Comparison of ENCODE assay signal across 15 cellular contexts in genomic region chr13:72469932-72470331, GRCh38.
DNase-seq lines count a peak whose midpoint lies in the region; ATAC-seq and TF ChIP-seq lines count a peak whose summit lies in the region.
"Had no signal": no experiment of that assay in that cellular context is flagged by ENCODE, and none has a peak within 500 bp of the region (broad histone marks: within the 10 kb centered on the region; RNA-seq: fewer than 3 reads in every experiment).

No MANE protein-coding gene starts in this region.

- no peaks in the 10 kb centered on the region for H3K36me3 ChIP-seq in GM23338 (ENCODE audit: insufficient read depth)
- H3K36me3 ChIP-seq: BLaER1 treated with 17β-estradiol and CSF1 and Interleukin-3, amounts not matched to agents 10 nM and 100 nM; HAP-1 had no signal

- ATAC-seq in GM23338 (no peak), sciatic nerve (peak; percentile 62), T-helper 17 cell (no peak)
- ATAC-seq: CD8-positive, alpha-beta T cell had no signal

- no peaks in the 10 kb centered on the region for H3K9me3 ChIP-seq in T-helper 17 cell (ENCODE audit: control insufficient read depth, low read length, poor library complexity, severe bottlenecking)
- H3K9me3 ChIP-seq: BLaER1 treated with 17β-estradiol and CSF1 and Interleukin-3, amounts not matched to agents 10 nM and 100 nM; HAP-1 had no signal

- no peaks in the 10 kb centered on the region for H3K79me2 ChIP-seq in GM23338 (replicated peaks; ENCODE audit: insufficient read depth)

- DNase-seq in GM23338 (ENCODE audit: low spot score) = peak; percentile 3
- peak; percentile 47 for DNase-seq in astrocyte of the hippocampus (ENCODE audit: low read depth, low spot score)
- peak; percentile 35 for DNase-seq in choroid plexus epithelial cell (ENCODE audit: low read depth)
- no peak for DNase-seq in sciatic nerve (ENCODE audit: low spot score)
- DNase-seq in T-helper 17 cell = no peak
- no peak for DNase-seq in islet precursor cell
- DNase-seq in activated CD4-positive, alpha-beta T cell treated with anti-CD3 and anti-CD28 coated beads, Interleukin-2, amount 50 U/mL, for 48 hours = no peak
- DNase-seq: Calu3; CD8-positive, alpha-beta T cell; DND-41; EL had no signal

- H3K4me3 Mint-ChIP-seq in GM23338 (no peak overlapping the region), T-helper 17 cell (no peak overlapping the region)
- H3K4me3 Mint-ChIP-seq: B cell; CD8-positive, alpha-beta T cell had no signal

- intact Hi-C loops in sciatic nerve (cut with DNase I) = no loop called here

- H3K27ac ChIP-seq in GM23338 (ENCODE audit: low read depth) = no peak overlapping the region
- H3K27ac ChIP-seq: BLaER1 treated with 17β-estradiol and CSF1 and Interleukin-3, amounts not matched to agents 10 nM and 100 nM; HL-60 had no signal

- H3K4me2 ChIP-seq in GM23338 = no peak overlapping the region
- H3K4me2 ChIP-seq: BLaER1 treated with 17β-estradiol and CSF1 and Interleukin-3, amounts not matched to agents 10 nM and 100 nM had no signal

- H4K20me1 ChIP-seq in GM23338 (replicated peaks; ENCODE audit: insufficient read depth) = no peaks in the 10 kb centered on the region
- H4K20me1 ChIP-seq: BLaER1 treated with 17β-estradiol and CSF1 and Interleukin-3, amounts not matched to agents 10 nM and 100 nM had no signal

- no peak overlapping the region for H2AFZ ChIP-seq in GM23338

- no peak overlapping the region for H3K27ac Mint-ChIP-seq in GM23338
- H3K27ac Mint-ChIP-seq in T-helper 17 cell = no peak overlapping the region
- H3K27ac Mint-ChIP-seq: B cell; CD8-positive, alpha-beta T cell had no signal

- no peak overlapping the region for H3K4me3 ChIP-seq in GM23338
- no peak overlapping the region for H3K4me3 ChIP-seq in choroid plexus epithelial cell (ENCODE audit: low read depth, low read length)
- H3K4me3 ChIP-seq: BLaER1 treated with 17β-estradiol and CSF1 and Interleukin-3, amounts not matched to agents 10 nM and 100 nM; HAP-1 had no signal

- H3K27me3 ChIP-seq in GM23338 (ENCODE audit: insufficient read depth) = no peaks in the 10 kb centered on the region
- H3K27me3 ChIP-seq: BLaER1 treated with 17β-estradiol and CSF1 and Interleukin-3, amounts not matched to agents 10 nM and 100 nM had no signal

- TF ChIP-seq CTCF in GM23338 (conservative IDR thresholded peaks at IDR 0.05; ENCODE audit: low read depth in 2 of 2) (no peak), choroid plexus epithelial cell (conservative IDR thresholded peaks at IDR 0.05; ENCODE audit: low read depth, low read length) (no peak)

- peaks cover 7% of the 10 kb centered on the region; the same call in 1 of the 2 replicates for H3K9me2 ChIP-seq in GM23338 (ENCODE audit: insufficient read depth)

- no peaks in the 10 kb centered on the region; the same call in 1 of the 2 replicates for H3K4me1 ChIP-seq in GM23338 (ENCODE audit: insufficient read depth)
- H3K4me1 ChIP-seq: BLaER1 treated with 17β-estradiol and CSF1 and Interleukin-3, amounts not matched to agents 10 nM and 100 nM had no signal

- H3K9me3 Mint-ChIP-seq in GM23338 = no peaks in the 10 kb centered on the region
- H3K9me3 Mint-ChIP-seq: CD8-positive, alpha-beta T cell had no signal

- no peaks in the 10 kb centered on the region for H3K36me3 Mint-ChIP-seq in GM23338 (ENCODE audit: low read depth)
- H3K36me3 Mint-ChIP-seq in T-helper 17 cell (ENCODE audit: low read depth) = no peaks in the 10 kb centered on the region
- H3K36me3 Mint-ChIP-seq: CD8-positive, alpha-beta T cell had no signal

- H3K4me1 Mint-ChIP-seq in GM23338 = no peaks in the 10 kb centered on the region; the same call in 2 of the 3 replicates
- no peaks in the 10 kb centered on the region for H3K4me1 Mint-ChIP-seq in T-helper 17 cell
- H3K4me1 Mint-ChIP-seq: B cell had no signal

- H3K27me3 Mint-ChIP-seq in GM23338 (ENCODE audit: insufficient read depth, low read depth, poor library complexity) (no peaks in the 10 kb centered on the region), T-helper 17 cell (no peaks in the 10 kb centered on the region)
- H3K27me3 Mint-ChIP-seq: B cell had no signal

- no peaks in the 10 kb centered on the region for H3F3A ChIP-seq in GM23338 (replicated peaks; ENCODE audit: low read depth)

TF ChIP-seq in GM23338, 12 proteins besides CTCF, POLR2A, EP300 and RAD21:
- TF ChIP-seq ETS1 (IDR thresholded peaks at IDR 0.05) (no peak), POLR2AphosphoS5 (IDR thresholded peaks at IDR 0.05; ENCODE audit: low read depth) (no peak), ZNF114 (CRISPR knock-in tag; IDR thresholded peaks at IDR 0.05) (no peak), ZNF462 (CRISPR knock-in tag; IDR thresholded peaks at IDR 0.05) (no peak), EZH2phosphoT487 (IDR thresholded peaks at IDR 0.05; ENCODE audit: unreplicated experiment) (no peak), ZNF331 (CRISPR knock-in tag; IDR thresholded peaks at IDR 0.05; ENCODE audit: low read depth) (no peak)

Comparison
In these comparisons a context has a peak if more than half of its experiments do, and no peak if none do; other contexts are left out.
1. DNase-seq: peak in GM23338 (single experiment), astrocyte of the hippocampus (single experiment) and choroid plexus epithelial cell (single experiment); none in sciatic nerve (single experiment), T-helper 17 cell (0 of 3), islet precursor cell (single experiment) and activated CD4-positive, alpha-beta T cell treated with anti-CD3 and anti-CD28 coated beads, Interleukin-2, amount 50 U/mL, for 48 hours (0 of 2).